Comparison of ENCODE assay signal across 8 cellular contexts in the genomic region with DNA sequence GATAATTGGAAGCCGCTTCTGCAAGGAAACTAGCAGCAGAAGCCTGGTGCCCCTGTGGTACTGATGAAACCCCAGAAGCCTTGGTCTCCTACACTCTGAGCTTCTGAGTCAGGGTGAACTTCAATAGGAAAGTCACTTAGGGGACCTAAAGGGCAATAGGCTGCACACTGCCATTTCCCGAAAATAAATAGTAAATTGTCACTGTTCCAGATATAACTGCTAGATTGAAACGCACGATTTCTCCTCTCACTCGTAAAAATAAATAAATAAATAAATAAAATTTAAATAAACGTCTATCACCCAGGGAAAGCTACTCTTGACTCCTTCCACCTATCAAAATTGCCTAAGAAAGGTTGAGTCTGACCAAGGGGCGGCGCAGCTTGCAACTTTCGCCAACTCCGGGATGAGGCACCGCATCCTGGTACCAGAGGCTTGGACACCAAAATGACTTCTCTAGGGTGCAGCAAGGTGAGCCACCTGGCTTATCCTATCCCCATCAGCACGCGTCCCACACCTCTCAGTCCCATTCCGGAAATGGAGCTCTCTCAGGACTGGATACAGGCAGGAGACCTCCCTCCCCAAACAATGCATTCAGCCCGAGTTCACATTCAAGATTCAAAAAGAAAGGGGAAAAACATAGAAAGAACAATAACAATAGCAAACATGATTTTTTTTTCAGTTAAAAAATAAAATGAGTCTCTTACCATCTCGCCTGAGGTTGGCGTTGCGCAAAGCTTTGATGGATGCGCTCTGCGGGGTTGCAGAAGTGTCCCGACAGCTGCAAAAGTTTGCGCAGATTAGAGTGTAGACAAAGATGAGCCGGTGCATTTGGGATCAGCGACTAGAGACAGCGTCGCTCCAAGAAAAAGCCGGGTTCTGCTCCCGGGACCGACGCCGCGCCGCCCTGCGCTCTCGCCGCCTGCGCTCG. TPM values are rescaled to one million over a fixed set of nuclear protein-coding genes. Genes with fewer than 3 reads are reported as not detected.
DNase-seq lines count a peak whose midpoint lies in the region; FAIRE-seq and TF ChIP-seq lines count a peak whose summit lies in the region.

No MANE protein-coding gene starts in this region.

- no peaks in the 10 kb centered on the region for H3K4me1 Mint-ChIP-seq in T-helper 1 cell treated with Interleukin-12 subunit alpha and Interleukin-12 subunit beta and Interleukin-4 antibody, amounts not matched to agents 30 μg/mL and 1 μg/mL, for 36 hours (ENCODE audit: low read depth)

- TF ChIP-seq POLR2A in breast epithelium (IDR thresholded peaks at IDR 0.05) (no peak), suprapubic skin (IDR thresholded peaks at IDR 0.05) (no peak)

- no peaks in the 10 kb centered on the region for H3K9me3 Mint-ChIP-seq in T-helper 1 cell treated with Interleukin-12 subunit alpha and Interleukin-12 subunit beta and Interleukin-4 antibody, amounts not matched to agents 30 μg/mL and 1 μg/mL, for 36 hours

- peak overlapping the region; percentile 44 to 79 (median 57) for H3K4me3 ChIP-seq in breast epithelium
- peak overlapping the region; percentile 48 for H3K4me3 ChIP-seq in kidney epithelial cell (ENCODE audit: low read depth, low read length)
- peak overlapping the region; percentile 57 for H3K4me3 ChIP-seq in suprapubic skin
- H3K4me3 ChIP-seq in small intestine (ENCODE audit: low read depth in 1 of 2, low read length in 2 of 2), result peak overlapping the region in 1 of 2 donors; percentile 38

- peak overlapping the region; percentile 37 for H3K4me3 Mint-ChIP-seq in T-helper 1 cell treated with Interleukin-12 subunit alpha and Interleukin-12 subunit beta and Interleukin-4 antibody, amounts not matched to agents 30 μg/mL and 1 μg/mL, for 36 hours

- intact Hi-C loops in breast epithelium (cut with DNase I; ENCODE audit: low total_unique reads), result no loop called here

- TF ChIP-seq EP300 in Ishikawa (IDR thresholded peaks at IDR 0.05; ENCODE audit: borderline replicate concordance) (no peak), suprapubic skin (IDR thresholded peaks at IDR 0.05) (no peak)

- no peaks in the 10 kb centered on the region for H3K36me3 Mint-ChIP-seq in T-helper 1 cell treated with Interleukin-12 subunit alpha and Interleukin-12 subunit beta and Interleukin-4 antibody, amounts not matched to agents 30 μg/mL and 1 μg/mL, for 36 hours (ENCODE audit: low read depth)

- H3K27ac Mint-ChIP-seq in T-helper 1 cell treated with Interleukin-12 subunit alpha and Interleukin-12 subunit beta and Interleukin-4 antibody, amounts not matched to agents 30 μg/mL and 1 μg/mL, for 36 hours, result no peak overlapping the region

- no peak for FAIRE-seq in small intestine (lab: Jason Lieb, UNC)

- H3K4me1 ChIP-seq in breast epithelium (no peaks in the 10 kb centered on the region), suprapubic skin (peaks cover 13% of the 10 kb centered on the region), small intestine (ENCODE audit: control insufficient read depth in 2 of 2, insufficient read depth in 1 of 2, low read depth in 1 of 2, low read length in 1 of 2) (peaks cover 0 to 4% of the 10 kb centered on the region in 2 donors)

- H3K27ac ChIP-seq in breast epithelium, result peak overlapping the region; percentile 62 to 85
- no peak overlapping the region for H3K27ac ChIP-seq in suprapubic skin
- no peak overlapping the region for H3K27ac ChIP-seq in small intestine (ENCODE audit: low read depth in 1 of 2, low read length in 1 of 2)

- 6% methylated on average over 38 of the region's 38 CpGs for WGBS in suprapubic skin
- 5 to 9% (median 9%) methylated on average over 38 of the region's 38 CpGs for WGBS in small intestine, 3 donors

- DNase-seq in T-helper 1 cell (no peak), breast epithelium (ENCODE audit: low spot score in 2 of 2) (peak; percentile 32 to 50), kidney epithelial cell (ENCODE audit: low read depth) (no peak), suprapubic skin (ENCODE audit: low spot score in 2 of 2) (no peak), T1000 (lab: John Stamatoyannopoulos, UW) (no peak), small intestine (no peak)

- H3K9me3 ChIP-seq in breast epithelium (no peaks in the 10 kb centered on the region), suprapubic skin (no peaks in the 10 kb centered on the region), small intestine (ENCODE audit: control insufficient read depth, low read depth) (no peaks in the 10 kb centered on the region)

- no peaks in the 10 kb centered on the region for H3K36me3 ChIP-seq in breast epithelium
- no peaks in the 10 kb centered on the region for H3K36me3 ChIP-seq in kidney epithelial cell (ENCODE audit: control insufficient read depth, insufficient read depth, low read length)
- no peaks in the 10 kb centered on the region for H3K36me3 ChIP-seq in suprapubic skin
- no peaks in the 10 kb centered on the region for H3K36me3 ChIP-seq in small intestine (ENCODE audit: control insufficient read depth in 2 of 2, insufficient read depth in 2 of 2, low read length in 2 of 2)

- no peaks in the 10 kb centered on the region for H3K27me3 ChIP-seq in breast epithelium
- no peaks in the 10 kb centered on the region for H3K27me3 ChIP-seq in kidney epithelial cell (ENCODE audit: control insufficient read depth, insufficient read depth, low read length)
- H3K27me3 ChIP-seq in suprapubic skin, result peaks cover 8% of the 10 kb centered on the region
- H3K27me3 ChIP-seq in small intestine (ENCODE audit: control insufficient read depth in 2 of 2, insufficient read depth in 2 of 2, low read length in 2 of 2), result no peaks in the 10 kb centered on the region

- peaks cover 33% of the 10 kb centered on the region for H3K27me3 Mint-ChIP-seq in T-helper 1 cell treated with Interleukin-12 subunit alpha and Interleukin-12 subunit beta and Interleukin-4 antibody, amounts not matched to agents 30 μg/mL and 1 μg/mL, for 36 hours (ENCODE audit: low read depth)

- TF ChIP-seq CTCF in breast epithelium (IDR thresholded peaks at IDR 0.05) (no peak), kidney epithelial cell (IDR thresholded peaks at IDR 0.05; ENCODE audit: insufficient read depth, low read length, poor library complexity, severe bottlenecking) (peak; percentile 20), suprapubic skin (IDR thresholded peaks at IDR 0.05) (no peak)

- no peak for TF ChIP-seq RAD21 in Ishikawa (IDR thresholded peaks at IDR 0.05; ENCODE audit: low read depth)

TF ChIP-seq in Ishikawa, 13 proteins besides CTCF, POLR2A, EP300 and RAD21:
- TF ChIP-seq CEBPB (IDR thresholded peaks at IDR 0.05) (0 out of 2 replicates have a peak, but pooled peaks have one; percentile 17), TCF12 (IDR thresholded peaks at IDR 0.05; ENCODE audit: low read depth) (no peak)
TF ChIP-seq in Ishikawa: peak in this region for 1.

RNA-seq across cellular contexts. Expression of a gene that starts 0.6 kb away (rescaled TPM):
- total RNA-seq in breast epithelium, result 10 to 100 TPM; 21.8 to 76.0 (median 53.1) TPM
- total RNA-seq in kidney epithelial cell, result 3.4 and 3.5 TPM in 2 replicates
- 1 to 10 TPM; 4.4 to 7.2 (median 5.2) TPM for total RNA-seq in suprapubic skin
- polyA plus RNA-seq in small intestine, result 1 to 10 TPM in 1 of 3 donors, under 1 TPM in 1, not detected in 1; 0.81 to 3.5 TPM

Comparison
In these comparisons a context has a peak if more than half of its experiments do, and no peak if none do; other contexts are left out.
1. DNase-seq: peak in breast epithelium (2 of 2); none in T-helper 1 cell (0 of 5), kidney epithelial cell (single experiment), suprapubic skin (0 of 2), T1000 (single experiment) and small intestine (single experiment).
2. H3K27ac ChIP-seq: peak in breast epithelium (2 of 2); none in suprapubic skin (single experiment) and small intestine (0 of 2).